Comparison of ENCODE assay signal across 9 cellular contexts in genomic region chr5:169416583-169417196, GRCh38.
DNase-seq lines count a peak whose midpoint lies in the region; ATAC-seq and TF ChIP-seq lines count a peak whose summit lies in the region.
"Had no signal": no experiment of that assay in that cellular context is flagged by ENCODE, and none has a peak within 500 bp of the region (broad histone marks: within the 10 kb centered on the region; RNA-seq: fewer than 3 reads in every experiment).

No MANE protein-coding gene starts in this region.

- POLR2A ChIA-PET in SK-N-SH (lab: Yijun Ruan, JAX), result no interaction called here

- H3K36me3 Mint-ChIP-seq in CD14-positive monocyte, result no peaks in the 10 kb centered on the region

- intact Hi-C loops in Right ventricle myocardium inferior (cut with DNase I), result no loop called here
- intact Hi-C loops in CD14-positive monocyte (cut with micrococcal nuclease), result no loop called here

- H3K4me1 Mint-ChIP-seq in CD14-positive monocyte, result no peaks in the 10 kb centered on the region

- H3K4me3 Mint-ChIP-seq in CD14-positive monocyte, result no peak overlapping the region

- H3K27me3 Mint-ChIP-seq in CD14-positive monocyte (ENCODE audit: low read depth in 3 of 3), result peaks cover 0 to 6% (median 0%) of the 10 kb centered on the region in 3 donors

- H3K27ac Mint-ChIP-seq in CD14-positive monocyte, result no peak overlapping the region

- H3K4me1 ChIP-seq in SK-N-SH (ENCODE audit: control insufficient read depth in 1 of 2, insufficient read depth in 2 of 2, low read depth in 1 of 2, low read length in 1 of 2), result peaks cover 0 to 9% of the 10 kb centered on the region in 2 experiments; a peak in 2 of 4 replicates

- H3K9me2 ChIP-seq in SK-N-SH, result no peaks in the 10 kb centered on the region

- CTCF ChIA-PET in SK-N-SH (lab: Yijun Ruan, JAX), result interaction anchor here (1.0 kb wide), 1 partner anchor 416 kb away, joined by 4 read pairs; no protein-coding TSS in a partner anchor

- no peak for TF ChIP-seq EP300 in SK-N-SH (IDR thresholded peaks at IDR 0.05; ENCODE audit: borderline replicate concordance in 1 of 2, low read depth in 1 of 2, low read length in 1 of 2)

- no peak overlapping the region for H3K4me3 ChIP-seq in SK-N-SH (ENCODE audit: low read depth in 2 of 2, low read length in 1 of 2)
- H3K4me3 ChIP-seq: cardiac muscle cell had no signal

- H4K20me1 ChIP-seq in SK-N-SH (ENCODE audit: insufficient read depth), result no peaks in the 10 kb centered on the region

- ATAC-seq in GM21737 (IDR thresholded peaks at IDR 0.05; ENCODE audit: unreplicated experiment), result peak; percentile 82
- peak; percentile 79 for ATAC-seq in Right ventricle myocardium inferior

- no peak overlapping the region for H2AFZ ChIP-seq in SK-N-SH (ENCODE audit: low read depth)

- no peak overlapping the region for H3K27ac ChIP-seq in SK-N-SH (ENCODE audit: low read depth in 2 of 2, low read length in 1 of 2)
- H3K27ac ChIP-seq: cardiac muscle cell had no signal

- no peaks in the 10 kb centered on the region for H3K36me3 ChIP-seq in SK-N-SH (replicated peaks in 1 of 2; ENCODE audit: control insufficient read depth in 1 of 2, insufficient read depth in 2 of 2, low read length in 1 of 2)
- H3K36me3 ChIP-seq: cardiac muscle cell had no signal

- DNase-seq in ELF-1 (ENCODE audit: low read depth, low spot score) (peak; percentile 54), M059J (ENCODE audit: low read depth) (peak; percentile 81), Right ventricle myocardium inferior (ENCODE audit: missing footprints) (peak; percentile 80), NCI-H748 treated with DMSO at 0.1 percent for 48 hours (lab: John Stamatoyannopoulos, UW) (no peak), RPMI8226 (no peak), CD14-positive monocyte (ENCODE audit: low spot score) (no peak), SK-N-SH (no peak)

- WGBS in SK-N-SH (ENCODE audit: low lambda C conversion rate), result 93% methylated on average over 15 of the region's 15 CpGs

- peaks cover 0 to 5% (median 2%) of the 10 kb centered on the region in 7 donors for H3K9me3 Mint-ChIP-seq in CD14-positive monocyte

- TF ChIP-seq CTCF in CD14-positive monocyte (IDR thresholded peaks at IDR 0.05), result no peak
- no peak for TF ChIP-seq CTCF in SK-N-SH (IDR thresholded peaks at IDR 0.05)

- H3K9ac ChIP-seq in SK-N-SH, result no peak overlapping the region

- H3K9me3 ChIP-seq in SK-N-SH, result no peaks in the 10 kb centered on the region

- H3K27me3 ChIP-seq in SK-N-SH (ENCODE audit: insufficient read depth), result no peaks in the 10 kb centered on the region
- H3K27me3 ChIP-seq: cardiac muscle cell had no signal

- TF ChIP-seq RAD21 in SK-N-SH (IDR thresholded peaks at IDR 0.05; ENCODE audit: low read length), result no peak

- H3K4me2 ChIP-seq in SK-N-SH, result no peak overlapping the region

- no peaks in the 10 kb centered on the region for H3F3A ChIP-seq in SK-N-SH (replicated peaks; ENCODE audit: insufficient read depth)

- no peaks in the 10 kb centered on the region for H3K79me2 ChIP-seq in SK-N-SH (ENCODE audit: insufficient read depth)

TF ChIP-seq in SK-N-SH, 30 proteins besides CTCF, POLR2A, EP300 and RAD21:
- TF ChIP-seq, protein P1, sequence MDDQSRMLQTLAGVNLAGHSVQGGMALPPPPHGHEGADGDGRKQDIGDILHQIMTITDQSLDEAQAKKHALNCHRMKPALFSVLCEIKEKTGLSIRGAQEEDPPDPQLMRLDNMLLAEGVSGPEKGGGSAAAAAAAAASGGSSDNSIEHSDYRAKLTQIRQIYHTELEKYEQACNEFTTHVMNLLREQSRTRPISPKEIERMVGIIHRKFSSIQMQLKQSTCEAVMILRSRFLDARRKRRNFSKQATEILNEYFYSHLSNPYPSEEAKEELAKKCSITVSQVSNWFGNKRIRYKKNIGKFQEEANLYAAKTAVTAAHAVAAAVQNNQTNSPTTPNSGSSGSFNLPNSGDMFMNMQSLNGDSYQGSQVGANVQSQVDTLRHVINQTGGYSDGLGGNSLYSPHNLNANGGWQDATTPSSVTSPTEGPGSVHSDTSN (IDR thresholded peaks at IDR 0.05), result no peak
- TF ChIP-seq SMC3 (IDR thresholded peaks at IDR 0.05; ENCODE audit: low read depth, low read length) (no peak), RCOR1 (IDR thresholded peaks at IDR 0.05; ENCODE audit: low read length) (no peak), TAF1 (IDR thresholded peaks at IDR 0.05; ENCODE audit: borderline replicate concordance, low read depth, low read length) (no peak)

Comparison
In these comparisons a context has a peak if more than half of its experiments do, and no peak if none do; other contexts are left out.
1. DNase-seq: peak in ELF-1 (single experiment), M059J (single experiment) and Right ventricle myocardium inferior (single experiment); none in NCI-H748 treated with DMSO at 0.1 percent for 48 hours (single experiment), RPMI8226 (single experiment), CD14-positive monocyte (single experiment) and SK-N-SH (single experiment).